ENCODE assay signal across 8 cellular contexts in the genomic region with DNA sequence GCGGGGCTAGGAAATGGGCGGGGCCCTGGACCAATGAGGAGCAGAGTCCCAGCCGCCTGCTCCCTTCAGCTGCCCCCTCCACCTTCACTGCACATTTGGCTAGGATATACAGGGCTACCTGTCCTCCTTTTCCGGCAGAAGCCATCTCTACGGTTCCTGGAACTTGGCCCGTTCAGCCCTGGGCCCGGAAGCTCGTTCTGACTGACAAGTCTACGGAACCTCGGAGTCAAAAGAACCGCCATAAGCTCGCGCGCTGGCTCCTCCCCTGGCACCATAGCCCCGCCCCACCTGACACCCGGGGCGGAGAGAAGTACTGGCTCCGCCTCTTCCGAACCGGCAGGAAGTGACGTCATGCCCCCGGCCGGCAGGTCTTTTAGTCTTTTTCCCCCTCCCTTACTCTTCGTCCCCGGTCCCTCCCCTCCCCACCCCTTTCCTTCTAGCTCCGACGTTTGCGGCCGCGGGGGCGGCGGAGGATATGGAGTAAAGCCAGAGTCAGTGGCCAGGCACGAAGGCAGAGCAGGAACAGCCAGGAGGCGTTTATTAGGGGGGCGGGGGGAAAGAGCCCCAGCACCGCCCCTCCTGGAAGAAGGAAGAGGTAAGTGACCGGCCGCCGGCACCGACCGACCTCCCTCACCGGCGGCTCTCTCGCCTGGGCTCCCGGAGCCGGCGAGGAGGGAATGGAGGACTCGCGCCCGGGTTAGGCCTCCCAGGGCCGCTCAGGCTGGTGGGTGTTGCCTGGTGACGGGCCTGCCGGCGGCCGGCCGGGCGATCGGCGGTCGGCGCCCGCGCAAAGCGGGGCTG. TPM values are rescaled to one million over a fixed set of nuclear protein-coding genes. Genes with fewer than 3 reads are reported as not detected.
DNase-seq lines count a peak whose midpoint lies in the region; ATAC-seq and TF ChIP-seq lines count a peak whose summit lies in the region.

Gene DEPDC4 (minus strand): TSS at position 278 of the 801 bp plus-strand sequence. CDS start 3 bp downstream, at position 275.
Gene SCYL2 (plus strand): TSS at position 376 of the 801 bp plus-strand sequence. CDS start 15,794 bp downstream, outside the sequence.

- DNase-seq in NCI-H1048 (lab: John Stamatoyannopoulos, UW) (peak; percentile 63), SK-N-MC (ENCODE audit: low read depth, low spot score) (peak; percentile 59), globus pallidus (ENCODE audit: low spot score) (peak; percentile 97), nucleus accumbens (lab: John Stamatoyannopoulos, UW) (peak; percentile 72 to 98 (median 95)), suprapubic skin (ENCODE audit: low spot score in 2 of 2) (peak; percentile 98)
- peak; percentile 93 to 95 for DNase-seq in activated naive CD4-positive, alpha-beta T cell treated with anti-CD3 and anti-CD28 coated beads, Interleukin-2, amount 50 U/mL, for 72 hours (ENCODE audit: low spot score in 2 of 2)

- no peaks in the 10 kb centered on the region for H3K9me3 Mint-ChIP-seq in activated naive CD4-positive, alpha-beta T cell treated with anti-CD3 and anti-CD28 coated beads, Interleukin-2, amount 50 U/mL, for 72 hours

- H3K4me3 ChIP-seq in GM08714 (ENCODE audit: low read length) (peak within 1 kb of the TSS; percentile 92), SK-N-MC (peak within 1 kb of the TSS; percentile 81), suprapubic skin (peak within 1 kb of the TSS; percentile 98)

- peak within 1 kb of the TSS; percentile 91 to 100 for H3K27ac Mint-ChIP-seq in activated naive CD4-positive, alpha-beta T cell treated with anti-CD3 and anti-CD28 coated beads, Interleukin-2, amount 50 U/mL, for 72 hours

- no peaks in the 10 kb centered on the region for H3K27me3 ChIP-seq in suprapubic skin

- H3K36me3 ChIP-seq in SK-N-MC (ENCODE audit: insufficient read depth, low read length) (no peaks in the 10 kb centered on the region), suprapubic skin (no peaks in the 10 kb centered on the region)

- TF ChIP-seq CTCF in suprapubic skin (IDR thresholded peaks at IDR 0.05), result no peak

- H3K4me1 ChIP-seq in suprapubic skin, result peaks cover 37% of the 10 kb centered on the region

- 0% methylated on average over 34 of the region's 64 CpGs for WGBS in suprapubic skin

- TF ChIP-seq EP300 in suprapubic skin (IDR thresholded peaks at IDR 0.05), result no peak

- no peaks in the 10 kb centered on the region for H3K9me3 ChIP-seq in SK-N-MC (ENCODE audit: low read depth, low read length)
- no peaks in the 10 kb centered on the region for H3K9me3 ChIP-seq in suprapubic skin

- H3K36me3 Mint-ChIP-seq in activated naive CD4-positive, alpha-beta T cell treated with anti-CD3 and anti-CD28 coated beads, Interleukin-2, amount 50 U/mL, for 72 hours, result no peaks in the 10 kb centered on the region

- H3K27ac ChIP-seq in SK-N-MC (peak within 1 kb of the TSS; percentile 79), suprapubic skin (peak within 1 kb of the TSS; percentile 97)

- peak within 1 kb of the TSS; percentile 92 for H3K9ac ChIP-seq in SK-N-MC (ENCODE audit: insufficient read length)

- TF ChIP-seq POLR2A in suprapubic skin (IDR thresholded peaks at IDR 0.05), result peak in 1 of 2 donors; percentile 50

- ATAC-seq in HG02588 (IDR thresholded peaks at IDR 0.05; ENCODE audit: unreplicated experiment), result peak; percentile 91
- ATAC-seq in activated naive CD4-positive, alpha-beta T cell treated with anti-CD3 and anti-CD28 coated beads, Interleukin-2, amount 50 U/mL, for 72 hours, result peak; percentile 89 to 94

RNA-seq across cellular contexts. Expression of gene DEPDC4, which starts in this region (rescaled TPM):
- total RNA-seq in activated naive CD4-positive, alpha-beta T cell treated with anti-CD3 and anti-CD28 coated beads, Interleukin-2, amount 50 U/mL, for 72 hours, result 1 to 10 TPM; 2.4 to 6.7 TPM
- total RNA-seq in suprapubic skin, result 1 to 10 TPM in 1 of 4 donors, under 1 TPM in 2, not detected in 1; 0.64 to 2.3 (median 0.72) TPM

RNA-seq across cellular contexts. Expression of gene SCYL2, which starts in this region (rescaled TPM):
- 10 to 100 TPM; 22.3 to 28.3 TPM for total RNA-seq in activated naive CD4-positive, alpha-beta T cell treated with anti-CD3 and anti-CD28 coated beads, Interleukin-2, amount 50 U/mL, for 72 hours
- 10 to 100 TPM; 25.4 to 52.4 (median 43.4) TPM for total RNA-seq in suprapubic skin

Comparison
In these comparisons a context has a peak if more than half of its experiments do, and no peak if none do; other contexts are left out.
1. Peak in every context shown above with its lines: DNase-seq, ATAC-seq, H3K4me3 ChIP-seq and H3K27ac ChIP-seq.